In the genomic region with DNA sequence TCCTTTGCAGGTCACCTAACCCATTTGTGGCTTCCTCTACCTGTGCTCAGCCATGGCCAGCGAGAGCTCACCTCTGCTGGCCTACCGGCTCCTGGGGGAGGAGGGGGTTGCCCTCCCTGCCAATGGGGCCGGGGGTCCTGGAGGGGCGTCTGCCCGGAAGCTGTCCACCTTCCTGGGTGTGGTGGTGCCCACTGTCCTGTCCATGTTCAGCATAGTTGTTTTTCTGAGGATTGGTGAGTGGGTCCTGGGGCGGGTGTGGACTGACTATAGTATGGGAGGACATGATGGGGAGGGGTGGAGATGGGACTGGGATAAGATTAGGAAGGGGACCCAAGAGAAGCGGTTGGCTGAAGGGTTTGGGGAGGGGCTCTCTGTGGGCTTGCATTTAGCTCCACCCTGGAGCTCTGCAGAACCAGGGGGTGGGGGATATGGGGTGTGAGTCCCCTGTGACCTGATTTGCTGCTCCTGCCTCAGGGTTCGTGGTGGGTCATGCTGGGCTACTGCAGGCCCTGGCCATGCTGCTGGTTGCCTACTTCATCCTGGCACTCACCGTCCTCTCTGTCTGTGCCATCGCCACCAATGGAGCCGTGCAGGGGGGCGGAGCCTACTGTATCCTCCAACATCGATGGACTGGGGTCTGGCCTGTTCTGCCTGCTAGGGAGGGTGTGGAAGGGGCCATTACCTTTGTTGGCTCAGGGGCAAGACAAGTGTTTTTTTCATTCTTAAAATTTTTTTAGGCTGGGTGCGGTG, we compare ENCODE assay signal across 14 cellular contexts. TPM values are rescaled to one million over a fixed set of nuclear protein-coding genes. Genes with fewer than 3 reads are reported as not detected.
DNase-seq lines count a peak whose midpoint lies in the region; ATAC-seq and TF ChIP-seq lines count a peak whose summit lies in the region.
"Had no signal": no experiment of that assay in that cellular context is flagged by ENCODE, and none has a peak within 500 bp of the region (broad histone marks: within the 10 kb centered on the region; RNA-seq: fewer than 3 reads in every experiment).

No MANE protein-coding gene starts in this region.

- no peaks in the 10 kb centered on the region for H3K9me3 Mint-ChIP-seq in T-helper 2 cell treated with Interferon-gamma antibody and Interleukin-4, amounts not matched to agents 5 μg/mL and 100 μg/mL, for 36 hours
- H3K9me3 Mint-ChIP-seq in activated CD8-positive, alpha-beta T cell treated with anti-CD3 and anti-CD28 coated beads, Interleukin-2, amount 10 ng/mL, durations not matched to agents 7 days and 5 days (ENCODE audit: insufficient read depth), result no peaks in the 10 kb centered on the region
- H3K9me3 Mint-ChIP-seq in natural killer cell, result no peaks in the 10 kb centered on the region
- H3K9me3 Mint-ChIP-seq in nephron progenitor cell, result no peaks in the 10 kb centered on the region

- POLR2A ChIA-PET in activated CD8-positive, alpha-beta T cell treated with anti-CD3 and anti-CD28 coated beads, Interleukin-2, amount 10 ng/mL, durations not matched to agents 7 days and 5 days (lab: Charles Lee), result interaction anchor here (1.0 to 2.6 kb wide), 3 partner anchors 21 to 300 kb away, joined by 3 to 14 read pairs (median 5); a partner anchor contains a TSS

- peak overlapping the region; percentile 89 for H3K4me3 Mint-ChIP-seq in T-helper 2 cell treated with Interferon-gamma antibody and Interleukin-4, amounts not matched to agents 5 μg/mL and 100 μg/mL, for 36 hours
- peak overlapping the region; percentile 89 for H3K4me3 Mint-ChIP-seq in activated CD8-positive, alpha-beta T cell treated with anti-CD3 and anti-CD28 coated beads, Interleukin-2, amount 10 ng/mL, durations not matched to agents 7 days and 5 days
- peak overlapping the region; percentile 47 for H3K4me3 Mint-ChIP-seq in natural killer cell
- no peak overlapping the region for H3K4me3 Mint-ChIP-seq in nephron progenitor cell

- H3K9ac ChIP-seq in DND-41 (ENCODE audit: low read depth, low read length), result no peak overlapping the region

- no peak overlapping the region for H3K4me3 ChIP-seq in DND-41 (ENCODE audit: low read depth in 1 of 2, low read length in 2 of 2)
- H3K4me3 ChIP-seq: SJSA1 had no signal

- CTCF ChIA-PET in activated CD8-positive, alpha-beta T cell treated with anti-CD3 and anti-CD28 coated beads, Interleukin-2, amount 10 ng/mL, durations not matched to agents 7 days and 5 days (lab: Charles Lee), result interaction anchor here (0.7 to 8.9 kb wide), 3 partner anchors 35 to 149 kb away, joined by 3 to 223 read pairs (median 87); a partner anchor contains a TSS

- no peaks in the 10 kb centered on the region for H3K9me3 ChIP-seq in DND-41 (ENCODE audit: insufficient read depth, low read length, severe bottlenecking)
- H3K9me3 ChIP-seq: SJSA1 had no signal

- no peak overlapping the region for H3K27ac Mint-ChIP-seq in T-helper 2 cell treated with Interferon-gamma antibody and Interleukin-4, amounts not matched to agents 5 μg/mL and 100 μg/mL, for 36 hours
- H3K27ac Mint-ChIP-seq in activated CD8-positive, alpha-beta T cell treated with anti-CD3 and anti-CD28 coated beads, Interleukin-2, amount 10 ng/mL, durations not matched to agents 7 days and 5 days, result no peak overlapping the region
- no peak overlapping the region for H3K27ac Mint-ChIP-seq in natural killer cell
- H3K27ac Mint-ChIP-seq in nephron progenitor cell, result no peak overlapping the region

- intact Hi-C loops in natural killer cell (cut with micrococcal nuclease), result loop anchor here (5.0 to 10.0 kb wide), 2 partner anchors 57 to 380 kb away; a partner anchor contains a TSS

- H4K20me1 ChIP-seq in DND-41 (ENCODE audit: insufficient read depth, low read length), result no peaks in the 10 kb centered on the region

- H3K27me3 ChIP-seq in DND-41 (ENCODE audit: insufficient read depth, low read length, poor library complexity), result no peaks in the 10 kb centered on the region
- H3K27me3 ChIP-seq: SJSA1 had no signal

- no peaks in the 10 kb centered on the region for H3K27me3 Mint-ChIP-seq in T-helper 2 cell treated with Interferon-gamma antibody and Interleukin-4, amounts not matched to agents 5 μg/mL and 100 μg/mL, for 36 hours (ENCODE audit: low read depth)
- no peaks in the 10 kb centered on the region for H3K27me3 Mint-ChIP-seq in activated CD8-positive, alpha-beta T cell treated with anti-CD3 and anti-CD28 coated beads, Interleukin-2, amount 10 ng/mL, durations not matched to agents 7 days and 5 days (ENCODE audit: low read depth)
- no peaks in the 10 kb centered on the region for H3K27me3 Mint-ChIP-seq in natural killer cell (ENCODE audit: low read depth in 2 of 2)
- peaks cover 8% of the 10 kb centered on the region for H3K27me3 Mint-ChIP-seq in nephron progenitor cell (ENCODE audit: low read depth, poor library complexity)

- no peak for ATAC-seq in DND-41 (ENCODE audit: insufficient read depth, low read depth)
- no peak for ATAC-seq in activated CD8-positive, alpha-beta T cell treated with anti-CD3 and anti-CD28 coated beads, Interleukin-2, amount 10 ng/mL, durations not matched to agents 7 days and 5 days
- ATAC-seq in natural killer cell, result no peak
- ATAC-seq: left lobe of liver, sciatic nerve had no signal

- peaks cover 18% of the 10 kb centered on the region for H3K79me2 ChIP-seq in DND-41 (ENCODE audit: insufficient read depth, low read length)

- no peak overlapping the region for H2AFZ ChIP-seq in DND-41 (ENCODE audit: low read depth, low read length)

- H3K36me3 Mint-ChIP-seq in T-helper 2 cell treated with Interferon-gamma antibody and Interleukin-4, amounts not matched to agents 5 μg/mL and 100 μg/mL, for 36 hours (ENCODE audit: low read depth), result peaks cover 8% of the 10 kb centered on the region
- H3K36me3 Mint-ChIP-seq in activated CD8-positive, alpha-beta T cell treated with anti-CD3 and anti-CD28 coated beads, Interleukin-2, amount 10 ng/mL, durations not matched to agents 7 days and 5 days (ENCODE audit: low read depth), result peaks cover 9% of the 10 kb centered on the region
- no peaks in the 10 kb centered on the region for H3K36me3 Mint-ChIP-seq in natural killer cell
- H3K36me3 Mint-ChIP-seq in nephron progenitor cell (ENCODE audit: low read depth), result no peaks in the 10 kb centered on the region

- H3K4me2 ChIP-seq in DND-41 (ENCODE audit: insufficient read depth, low read length), result 0 out of 2 replicates have a peak overlapping the region, but pooled peaks have one; percentile 12

- no peak for DNase-seq in T-helper 2 cell treated with Interferon-gamma antibody and Interleukin-4, amounts not matched to agents 5 μg/mL and 100 μg/mL, for 36 hours (ENCODE audit: low spot score)
- DNase-seq in T-helper 2 cell (no peak), DND-41 (no peak), natural killer cell (no peak), cerebellar cortex (ENCODE audit: low spot score) (no peak), NOMO-1 (lab: John Stamatoyannopoulos, UW; ENCODE audit: unreplicated experiment in 2 of 2) (no peak), nephron progenitor cell (no peak)
- DNase-seq in activated CD8-positive, alpha-beta T cell treated with anti-CD3 and anti-CD28 coated beads, Interleukin-2, amount 10 ng/mL, durations not matched to agents 7 days and 5 days, result no peak
- DNase-seq: effector memory CD4-positive, alpha-beta T cell; NCI-H1092 treated with DMSO at 0.1 percent for 48 hours; stimulated activated naive CD4-positive, alpha-beta T cell treated with Interleukin-2 at 50 U/mL for 16 hours had no signal

- no peak overlapping the region for H3K27ac ChIP-seq in DND-41 (ENCODE audit: low read length)
- H3K27ac ChIP-seq: SJSA1 had no signal

- H3K4me1 Mint-ChIP-seq in T-helper 2 cell treated with Interferon-gamma antibody and Interleukin-4, amounts not matched to agents 5 μg/mL and 100 μg/mL, for 36 hours (ENCODE audit: low read depth), result peaks cover 8% of the 10 kb centered on the region
- H3K4me1 Mint-ChIP-seq in activated CD8-positive, alpha-beta T cell treated with anti-CD3 and anti-CD28 coated beads, Interleukin-2, amount 10 ng/mL, durations not matched to agents 7 days and 5 days (ENCODE audit: low read depth), result peaks cover 23% of the 10 kb centered on the region
- H3K4me1 Mint-ChIP-seq in natural killer cell, result peaks cover 8 to 32% of the 10 kb centered on the region in 2 donors
- peaks cover 11% of the 10 kb centered on the region for H3K4me1 Mint-ChIP-seq in nephron progenitor cell

- H3K36me3 ChIP-seq in DND-41 (ENCODE audit: insufficient read depth, low read length), result 0 out of 2 replicates have a peak, but pooled peaks cover 4% of the 10 kb centered on the region

- TF ChIP-seq CTCF in DND-41 (IDR thresholded peaks at IDR 0.05; ENCODE audit: borderline replicate concordance, extremely low read depth, low read length, poor library complexity, severe bottlenecking) (no peak), natural killer cell (IDR thresholded peaks at IDR 0.05) (no peak), nephron progenitor cell (IDR thresholded peaks at IDR 0.05) (no peak)

- H3K4me1 ChIP-seq in DND-41 (ENCODE audit: insufficient read depth, low read length), result peaks cover 32% of the 10 kb centered on the region

RNA-seq across cellular contexts. Expression of a gene that starts 1.8 kb away (rescaled TPM):
- 10 to 100 TPM; 28.3 to 29.5 TPM for total RNA-seq in activated CD8-positive, alpha-beta T cell treated with anti-CD3 and anti-CD28 coated beads, Interleukin-2, amount 10 ng/mL, durations not matched to agents 7 days and 5 days
- 10 to 100 TPM; 35.0 to 44.2 (median 38.1) TPM for total RNA-seq in natural killer cell

RNA-seq across cellular contexts. Expression of a gene that starts 12.9 kb away (rescaled TPM):
- 10 to 100 TPM; 25.5 to 28.6 TPM for total RNA-seq in activated CD8-positive, alpha-beta T cell treated with anti-CD3 and anti-CD28 coated beads, Interleukin-2, amount 10 ng/mL, durations not matched to agents 7 days and 5 days
- total RNA-seq in natural killer cell, result 1 to 10 TPM; 1.1 to 3.5 (median 1.5) TPM

RNA-seq across cellular contexts. Expression of a gene that starts 20.6 kb away (rescaled TPM):
- 100 to 1,000 TPM; 273 to 292 TPM for total RNA-seq in activated CD8-positive, alpha-beta T cell treated with anti-CD3 and anti-CD28 coated beads, Interleukin-2, amount 10 ng/mL, durations not matched to agents 7 days and 5 days
- 100 to 1,000 TPM; 281 to 307 (median 288) TPM for total RNA-seq in natural killer cell

RNA-seq across cellular contexts. Expression of a gene that starts 27.0 kb away (rescaled TPM):
- 1 to 10 TPM; 1.5 to 1.9 TPM for total RNA-seq in activated CD8-positive, alpha-beta T cell treated with anti-CD3 and anti-CD28 coated beads, Interleukin-2, amount 10 ng/mL, durations not matched to agents 7 days and 5 days
- total RNA-seq in natural killer cell, result 1 to 10 TPM in 1 of 3 donors, under 1 TPM in 2; 0.66 to 1.5 (median 0.88) TPM

RNA-seq across cellular contexts. Expression of a gene that starts 35.2 kb away (rescaled TPM):
- 1 to 10 TPM; 2.0 to 3.7 TPM for total RNA-seq in activated CD8-positive, alpha-beta T cell treated with anti-CD3 and anti-CD28 coated beads, Interleukin-2, amount 10 ng/mL, durations not matched to agents 7 days and 5 days
- total RNA-seq in natural killer cell, result 1 to 10 TPM; 1.0 to 1.9 (median 1.3) TPM

Comparison
In these comparisons a context has a peak if more than half of its experiments do, and no peak if none do; other contexts are left out.
1. RNA of a gene that starts 12.9 kb away (total RNA-seq): 25.5 to 28.6 TPM in activated CD8-positive, alpha-beta T cell treated with anti-CD3 and anti-CD28 coated beads, Interleukin-2, amount 10 ng/mL, durations not matched to agents 7 days and 5 days; 1.1 to 3.5 TPM in natural killer cell; every median in the first group is over 4 times any median in the second.